Comparison of ENCODE assay signal across 21 cellular contexts in the genomic region with DNA sequence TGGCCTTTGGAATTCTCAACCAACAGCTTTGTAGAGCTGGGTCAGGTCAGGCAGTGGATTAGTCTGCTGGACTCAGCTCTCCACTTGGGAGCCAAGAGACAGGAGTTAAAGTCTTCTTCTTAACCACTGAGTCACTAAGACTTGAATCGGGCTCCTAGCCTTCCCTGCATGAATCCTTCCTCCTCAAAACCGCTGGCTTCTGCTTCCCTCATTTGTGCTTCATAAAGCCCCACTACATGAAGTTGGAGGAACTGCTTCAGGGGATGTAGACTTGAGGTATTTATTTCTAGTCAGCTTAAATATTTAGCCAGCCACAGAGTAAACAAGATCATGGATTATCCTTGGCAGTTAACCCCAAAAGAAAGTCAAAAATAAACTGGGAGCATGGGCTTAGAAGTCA.
DNase-seq lines count a peak whose midpoint lies in the region; ATAC-seq and TF ChIP-seq lines count a peak whose summit lies in the region.
"Had no signal": no experiment of that assay in that cellular context is flagged by ENCODE, and none has a peak within 500 bp of the region (broad histone marks: within the 10 kb centered on the region; RNA-seq: fewer than 3 reads in every experiment).

No MANE protein-coding gene starts in this region.

- H3K4me1 Mint-ChIP-seq in stimulated activated memory B cell treated with anti-CD40 and anti-IgM and Interleukin-4, amounts not matched to agents 10 μg/mL and 1 μg/mL and 100 μg/mL, for 72 hours: peaks cover 9% of the 10 kb centered on the region

- H3K27ac ChIP-seq in BLaER1 treated with 17β-estradiol and CSF1 and Interleukin-3, amounts not matched to agents 10 nM and 100 nM: no peak overlapping the region
- H3K27ac ChIP-seq in effector memory CD4-positive, alpha-beta T cell (ENCODE audit: insufficient read depth, low read length, poor library complexity, severe bottlenecking): no peak overlapping the region
- H3K27ac ChIP-seq: brain microvascular endothelial cell had no signal

- peaks cover 22 to 45% (median 34%) of the 10 kb centered on the region in 10 experiments for H3K4me1 ChIP-seq in BLaER1 treated with 17β-estradiol and CSF1 and Interleukin-3, amounts not matched to agents 10 nM and 100 nM
- no peaks in the 10 kb centered on the region for H3K4me1 ChIP-seq in effector memory CD4-positive, alpha-beta T cell (ENCODE audit: control insufficient read depth, insufficient read depth, low read length, poor library complexity, severe bottlenecking)
- H3K4me1 ChIP-seq: Caco-2 had no signal

- no peak overlapping the region for H3K27ac Mint-ChIP-seq in stimulated activated memory B cell treated with anti-CD40 and anti-IgM and Interleukin-4, amounts not matched to agents 10 μg/mL and 1 μg/mL and 100 μg/mL, for 72 hours
- H3K27ac Mint-ChIP-seq: activated naive CD4-positive, alpha-beta T cell treated with anti-CD3 and anti-CD28 coated beads, Interleukin-2, amount 50 U/mL, for 72 hours; activated T-helper 1 cell treated with anti-CD3 and anti-CD28 coated beads, Interleukin-12 subunit alpha, Interleukin-12 subunit beta, Interleukin-2, Interleukin-4 antibody, amounts not matched to agents 30 ng/mL and 10 ng/mL and 1 ng/mL, durations not matched to agents 14 hours and 24 hours and 36 hours; nephron progenitor cell had no signal

- no peak for ATAC-seq in stimulated activated memory B cell treated with anti-CD40 and anti-IgM and Interleukin-4, amounts not matched to agents 10 μg/mL and 1 μg/mL and 100 μg/mL, for 72 hours
- ATAC-seq: activated naive CD4-positive, alpha-beta T cell treated with anti-CD3 and anti-CD28 coated beads, Interleukin-2, amount 50 U/mL, for 72 hours had no signal

- H3K4me3 ChIP-seq in BLaER1 treated with 17β-estradiol and CSF1 and Interleukin-3, amounts not matched to agents 10 nM and 100 nM: no peak overlapping the region
- H3K4me3 ChIP-seq in epithelial cell of esophagus (ENCODE audit: low read length): no peak overlapping the region
- H3K4me3 ChIP-seq in effector memory CD4-positive, alpha-beta T cell (ENCODE audit: insufficient read depth, low read depth, low read length, poor library complexity, severe bottlenecking): no peak overlapping the region
- H3K4me3 ChIP-seq: coronary artery, thoracic aorta had no signal

- no peak overlapping the region for H3K4me3 Mint-ChIP-seq in stimulated activated memory B cell treated with anti-CD40 and anti-IgM and Interleukin-4, amounts not matched to agents 10 μg/mL and 1 μg/mL and 100 μg/mL, for 72 hours
- H3K4me3 Mint-ChIP-seq: activated T-helper 1 cell treated with anti-CD3 and anti-CD28 coated beads, Interleukin-12 subunit alpha, Interleukin-12 subunit beta, Interleukin-2, Interleukin-4 antibody, amounts not matched to agents 30 ng/mL and 10 ng/mL and 1 ng/mL, durations not matched to agents 14 hours and 24 hours and 36 hours; nephron progenitor cell had no signal

- peaks cover 0 to 2% (median 0%) of the 10 kb centered on the region in 11 experiments; a peak in 1 of 22 replicates for H3K36me3 ChIP-seq in BLaER1 treated with 17β-estradiol and CSF1 and Interleukin-3, amounts not matched to agents 10 nM and 100 nM
- no peaks in the 10 kb centered on the region for H3K36me3 ChIP-seq in effector memory CD4-positive, alpha-beta T cell (ENCODE audit: control insufficient read depth, insufficient read depth, low read length)
- H3K36me3 ChIP-seq: brain microvascular endothelial cell, thoracic aorta had no signal

- peak; percentile 95 for DNase-seq in M059J (ENCODE audit: low read depth)
- DNase-seq in epithelial cell of esophagus (ENCODE audit: low read depth): peak; percentile 16
- DNase-seq in renal cortical epithelial cell (ENCODE audit: low read depth): peak; percentile 66
- DNase-seq in GDM1 (lab: John Stamatoyannopoulos, UW): no peak
- no peak for DNase-seq in anterior cingulate cortex (lab: John Stamatoyannopoulos, UW)
- DNase-seq in effector memory CD4-positive, alpha-beta T cell: no peak
- DNase-seq: brain microvascular endothelial cell, Caco-2, Kasumi-1, kidney, mesendoderm, NCI-H1105 treated with DMSO at 0.1 percent for 48 hours, NCI-H69, nephron progenitor cell, T1000 had no signal

- peaks cover 12 to 19% (median 16%) of the 10 kb centered on the region in 11 experiments for H3K9me3 ChIP-seq in BLaER1 treated with 17β-estradiol and CSF1 and Interleukin-3, amounts not matched to agents 10 nM and 100 nM (replicated peaks in 1 of 11)
- H3K9me3 ChIP-seq in effector memory CD4-positive, alpha-beta T cell (ENCODE audit: control insufficient read depth, low read length): no peaks in the 10 kb centered on the region
- H3K9me3 ChIP-seq: thoracic aorta had no signal

- H4K20me1 ChIP-seq in BLaER1 treated with 17β-estradiol and CSF1 and Interleukin-3, amounts not matched to agents 10 nM and 100 nM: no peaks in the 10 kb centered on the region

- peaks cover 9% of the 10 kb centered on the region for H3K9me3 Mint-ChIP-seq in stimulated activated memory B cell treated with anti-CD40 and anti-IgM and Interleukin-4, amounts not matched to agents 10 μg/mL and 1 μg/mL and 100 μg/mL, for 72 hours

- H3K4me2 ChIP-seq in BLaER1 treated with 17β-estradiol and CSF1 and Interleukin-3, amounts not matched to agents 10 nM and 100 nM: peak overlapping the region in 6 of 11 experiments; percentile 7 to 85 (median 24); a peak in 9 of 22 replicates

- H3K27me3 Mint-ChIP-seq in stimulated activated memory B cell treated with anti-CD40 and anti-IgM and Interleukin-4, amounts not matched to agents 10 μg/mL and 1 μg/mL and 100 μg/mL, for 72 hours: no peaks in the 10 kb centered on the region

- peaks cover 6% of the 10 kb centered on the region for H3K36me3 Mint-ChIP-seq in stimulated activated memory B cell treated with anti-CD40 and anti-IgM and Interleukin-4, amounts not matched to agents 10 μg/mL and 1 μg/mL and 100 μg/mL, for 72 hours

- no peak overlapping the region for H3K9ac ChIP-seq in BLaER1 treated with 17β-estradiol and CSF1 and Interleukin-3, amounts not matched to agents 10 nM and 100 nM

- H3K27me3 ChIP-seq in BLaER1 treated with 17β-estradiol and CSF1 and Interleukin-3, amounts not matched to agents 10 nM and 100 nM: no peaks in the 10 kb centered on the region
- H3K27me3 ChIP-seq in effector memory CD4-positive, alpha-beta T cell (replicated peaks; ENCODE audit: control insufficient read depth, insufficient read depth, low read length, poor library complexity, severe bottlenecking): no peaks in the 10 kb centered on the region
- H3K27me3 ChIP-seq: brain microvascular endothelial cell had no signal

- no peak for TF ChIP-seq CTCF in epithelial cell of esophagus (IDR thresholded peaks at IDR 0.05; ENCODE audit: insufficient read depth, low read depth, low read length, missing control alignments)

Comparison
In these comparisons a context has a peak if more than half of its experiments do, and no peak if none do; other contexts are left out.
1. DNase-seq: peak in M059J (single experiment), epithelial cell of esophagus (single experiment) and renal cortical epithelial cell (single experiment); none in GDM1 (single experiment), anterior cingulate cortex (0 of 58) and effector memory CD4-positive, alpha-beta T cell (0 of 3).